ENCODE assay signal across 16 cellular contexts in genomic region chr9:108759835-108760234, GRCh38.
DNase-seq lines count a peak whose midpoint lies in the region; ATAC-seq, FAIRE-seq and TF ChIP-seq lines count a peak whose summit lies in the region.
"Had no signal": no experiment of that assay in that cellular context is flagged by ENCODE, and none has a peak within 500 bp of the region (broad histone marks: within the 10 kb centered on the region; RNA-seq: fewer than 3 reads in every experiment).

No MANE protein-coding gene starts in this region.

- in situ Hi-C loops in HepG2 (cut with HindIII; ENCODE audit: extremely low pct_ligation_motif_present, low pct_unique_long_range_greater_than_20kb) = loop anchor here (25.0 kb wide), 1 partner anchor 323 kb away; no protein-coding TSS in a partner anchor
- in situ Hi-C loops in GM12878 (cut with MboI) = loop anchor here (10.0 kb wide), 1 partner anchor 1285 kb away; no protein-coding TSS in a partner anchor

- DNase-seq in HepG2 (ENCODE audit: low spot score) = no peak
- no peak for DNase-seq in right lobe of liver
- peak; percentile 18 for DNase-seq in NCI-H2029 treated with DMSO at 0.1 percent for 48 hours (lab: John Stamatoyannopoulos, UW)
- no peak for DNase-seq in GM12878 (ENCODE audit: low read depth, low spot score)
- no peak for DNase-seq in vagina (ENCODE audit: extremely low spot score in 2 of 2)
- no peak for DNase-seq in middle frontal gyrus (ENCODE audit: extremely low spot score, low spot score)
- DNase-seq in left colon = no peak
- DNase-seq in NCI-H2227 (lab: John Stamatoyannopoulos, UW; ENCODE audit: unreplicated experiment) = no peak
- DNase-seq: CD4-positive, alpha-beta T cell; NCI-H2171; NCI-H524 treated with DMSO at 0.1 percent for 48 hours; Peyer's patch; Right ventricle myocardium superior; SK-N-SH; T-helper 1 cell had no signal

- H2AFZ ChIP-seq in HepG2 (ENCODE audit: low read length) = no peak overlapping the region
- H2AFZ ChIP-seq in GM12878 (ENCODE audit: control insufficient read depth, low read depth, low read length) = no peak overlapping the region

- RAD21 ChIA-PET in GM12878 (lab: Charles Lee; ENCODE audit: unreplicated experiment) = interaction anchor here (1.5 kb wide), 1 partner anchor 1276 kb away, joined by 3 read pairs; no protein-coding TSS in a partner anchor

- H3K9ac ChIP-seq in HepG2 (ENCODE audit: insufficient read depth, low read depth, low read length) = no peak overlapping the region
- H3K9ac ChIP-seq in GM12878 (ENCODE audit: control insufficient read depth, insufficient read depth, low read length) = no peak overlapping the region
- H3K9ac ChIP-seq: SK-N-SH had no signal

- FAIRE-seq in HepG2 (lab: Jason Lieb, UNC) (no peak), GM12878 (lab: Jason Lieb, UNC) (no peak)
- FAIRE-seq: D721Med had no signal

- H3K36me3 ChIP-seq in HepG2 (replicated peaks in 1 of 2; ENCODE audit: control insufficient read depth in 1 of 2, insufficient read depth in 2 of 2, low read length in 2 of 2) (no peaks in the 10 kb centered on the region), right lobe of liver (no peaks in the 10 kb centered on the region), GM12878 (ENCODE audit: control insufficient read depth in 2 of 2, insufficient read depth in 2 of 2, low read length in 1 of 2) (no peaks in the 10 kb centered on the region), vagina (no peaks in the 10 kb centered on the region)
- H3K36me3 ChIP-seq: Peyer's patch had no signal

- SMC1A ChIA-PET in GM12878 (lab: Charles Lee; ENCODE audit: uncharacterized antibody, unreplicated experiment) = interaction anchor here (4.8 kb wide), 1 partner anchor 292 kb away, joined by 14 read pairs; no protein-coding TSS in a partner anchor

- POLR2A ChIA-PET in HepG2 (lab: Yijun Ruan, JAX) (no interaction called here), GM12878 (lab: Charles Lee) (no interaction called here)

- ATAC-seq in HepG2 (no peak), right lobe of liver (no peak), GM12878 (no peak), left colon (no peak)

- H3K4me1 ChIP-seq in HepG2 (ENCODE audit: insufficient read depth, low read length) (peaks cover 16% of the 10 kb centered on the region), right lobe of liver (no peaks in the 10 kb centered on the region), GM12878 (ENCODE audit: control insufficient read depth, insufficient read depth, low read length) (peaks cover 3% of the 10 kb centered on the region; the same call in 1 of the 2 replicates), vagina (peaks cover 31% of the 10 kb centered on the region)
- H3K4me1 ChIP-seq: Peyer's patch had no signal

- TF ChIP-seq POLR2A in HepG2 (IDR thresholded peaks at IDR 0.05; ENCODE audit: insufficient read depth in 1 of 2, low read depth in 2 of 2, low read length in 2 of 2) (no peak), right lobe of liver (IDR thresholded peaks at IDR 0.05) (no peak), GM12878 (IDR thresholded peaks at IDR 0.05; ENCODE audit: low read depth, low read length) (no peak), vagina (IDR thresholded peaks at IDR 0.05) (no peak)

- TF ChIP-seq EP300 in HepG2 (IDR thresholded peaks at IDR 0.05; ENCODE audit: low read depth in 2 of 2, low read length in 2 of 2) = no peak
- TF ChIP-seq EP300 in HepG2 (CRISPR knock-in tag; IDR thresholded peaks at IDR 0.05; ENCODE audit: borderline replicate concordance) = no peak
- no peak for TF ChIP-seq EP300 in GM12878 (IDR thresholded peaks at IDR 0.05; ENCODE audit: borderline replicate concordance in 1 of 2, control insufficient read depth in 1 of 2, low read depth in 2 of 2, low read length in 2 of 2)

- no peak overlapping the region for H3K4me2 ChIP-seq in HepG2 (ENCODE audit: low read depth, low read length)
- H3K4me2 ChIP-seq in GM12878 (ENCODE audit: control insufficient read depth, insufficient read depth) = no peak overlapping the region
- H3K4me2 ChIP-seq: SK-N-SH had no signal

- H3K79me2 ChIP-seq in HepG2 (ENCODE audit: insufficient read depth, low read length) = no peaks in the 10 kb centered on the region
- no peaks in the 10 kb centered on the region for H3K79me2 ChIP-seq in GM12878 (ENCODE audit: control insufficient read depth, insufficient read depth, low read length)

- 29% methylated on average over 2 of the region's 2 CpGs for WGBS in HepG2 (ENCODE audit: low lambda C conversion rate)
- WGBS in right lobe of liver (ENCODE audit: insufficient coverage, low coverage, low lambda C conversion rate, missing lambda C conversion rate) = 79% methylated on average over 2 of the region's 2 CpGs
- WGBS in GM12878 (ENCODE audit: insufficient coverage, insufficient replicate concordance, low lambda C conversion rate, missing lambda C conversion rate) = 14% methylated on average over 2 of the region's 2 CpGs

- TF ChIP-seq RAD21 in HepG2 (CRISPR knock-in tag; IDR thresholded peaks at IDR 0.05) (no peak), GM12878 (IDR thresholded peaks at IDR 0.05; ENCODE audit: insufficient read depth, low read depth, low read length) (no peak)

- H4K20me1 ChIP-seq in HepG2 (ENCODE audit: insufficient read depth, low read length) = no peaks in the 10 kb centered on the region
- no peaks in the 10 kb centered on the region for H4K20me1 ChIP-seq in GM12878 (ENCODE audit: control insufficient read depth, insufficient read depth)

- H3K4me3 ChIP-seq in HepG2 (replicated peaks in 1 of 3; ENCODE audit: insufficient read depth in 1 of 3, low read depth in 2 of 3, low read length in 3 of 3) = no peak overlapping the region
- H3K4me3 ChIP-seq in right lobe of liver = no peak overlapping the region
- no peak overlapping the region for H3K4me3 ChIP-seq in GM12878
- no peak overlapping the region for H3K4me3 ChIP-seq in vagina
- H3K4me3 ChIP-seq: Peyer's patch had no signal

- no peak for TF ChIP-seq CTCF in HepG2 (CRISPR knock-in tag; IDR thresholded peaks at IDR 0.05)
- TF ChIP-seq CTCF in right lobe of liver (IDR thresholded peaks at IDR 0.05) = no peak
- TF ChIP-seq CTCF in GM12878 (IDR thresholded peaks at IDR 0.05 in 2 of 3, conservative IDR thresholded peaks at IDR 0.05 in 1 of 3; ENCODE audit: control insufficient read depth in 2 of 3, extremely low read depth in 1 of 3, insufficient read depth in 1 of 3, low read depth in 3 of 3, low read length in 3 of 3) = no peak
- no peak for TF ChIP-seq CTCF in vagina (IDR thresholded peaks at IDR 0.05)

- H3K27ac ChIP-seq in HepG2 (ENCODE audit: extremely low read length, insufficient read depth, low read length) (no peak overlapping the region), right lobe of liver (no peak overlapping the region), GM12878 (ENCODE audit: control insufficient read depth, insufficient read depth) (no peak overlapping the region), vagina (peak overlapping the region; percentile 40)
- H3K27ac ChIP-seq: Peyer's patch had no signal

- H3K27me3 ChIP-seq in HepG2 (ENCODE audit: control insufficient read depth in 1 of 2, insufficient read depth in 2 of 2, low read length in 2 of 2) (no peaks in the 10 kb centered on the region), right lobe of liver (no peaks in the 10 kb centered on the region), GM12878 (replicated peaks in 1 of 2; ENCODE audit: control insufficient read depth in 2 of 2, insufficient read depth in 2 of 2, low read length in 1 of 2) (no peaks in the 10 kb centered on the region), vagina (no peaks in the 10 kb centered on the region)
- H3K27me3 ChIP-seq: Peyer's patch had no signal

- H3K9me3 ChIP-seq in HepG2 (ENCODE audit: low read length) (no peaks in the 10 kb centered on the region), right lobe of liver (no peaks in the 10 kb centered on the region), GM12878 (replicated peaks; ENCODE audit: control insufficient read depth, insufficient read depth, low read length) (no peaks in the 10 kb centered on the region), vagina (no peaks in the 10 kb centered on the region)
- H3K9me3 ChIP-seq: Peyer's patch, SK-N-SH had no signal

- BruUV-seq in HepG2 (replicated peaks; lab: Mats Ljungman, UMichigan) (no TSS peak), GM12878 (replicated peaks; lab: Mats Ljungman, UMichigan) (no TSS peak)

- intact Hi-C loops in HepG2 (cut with micrococcal nuclease; ENCODE audit: unreplicated experiment) = loop anchor here (2.0 to 10.0 kb wide), 3 partner anchors 52 to 345 kb away; no protein-coding TSS in a partner anchor
- intact Hi-C loops in right lobe of liver (cut with DNase I) = no loop called here
- intact Hi-C loops in GM12878 (cut with micrococcal nuclease; ENCODE audit: unreplicated experiment) = loop anchor here (2.0 to 5.0 kb wide), 4 partner anchors 193 to 1338 kb away; no protein-coding TSS in a partner anchor
- intact Hi-C loops in vagina (cut with DNase I) = no loop called here
- intact Hi-C loops in left colon (cut with DNase I, micrococcal nuclease) = loop anchor here in 1 of 2 donors (10.0 kb wide), 1 partner anchor 1295 kb away; no protein-coding TSS in a partner anchor

- CTCF ChIA-PET in HepG2 (lab: Yijun Ruan, JAX; ENCODE audit: low intra/inter-chr PET ratio, low total read pairs) (no interaction called here), GM12878 (lab: Yijun Ruan, JAX) (interaction anchor here (3.2 kb wide), 1 partner anchor 291 kb away, joined by 13 read pairs; no protein-coding TSS in a partner anchor)

TF ChIP-seq in HepG2, 621 proteins besides CTCF, POLR2A, EP300 and RAD21 (continues in another document):
- TF ChIP-seq U2AF2 (IDR thresholded peaks at IDR 0.05; ENCODE audit: low read depth, low read length) = no peak

TF ChIP-seq in GM12878, 131 proteins besides CTCF, POLR2A, EP300 and RAD21:
- TF ChIP-seq MTA2 (IDR thresholded peaks at IDR 0.05; ENCODE audit: low read depth) = no peak
- TF ChIP-seq YY1 (IDR thresholded peaks at IDR 0.05; ENCODE audit: low read depth, low read length) = 0 out of 2 replicates have a peak, but pooled peaks have one; percentile 27

Comparison
In these comparisons a context has a peak if more than half of its experiments do, and no peak if none do; other contexts are left out.
1. intact Hi-C loops: an anchor here in HepG2 (2.0 to 10.0 kb wide) and GM12878 (2.0 to 5.0 kb wide); none called in right lobe of liver and vagina.
2. Of the 75 proteins assayed by ChIP-seq in both HepG2 and GM12878: peak only in HepG2: none; only in GM12878: YY1; in both: none; in neither: 74.